In the genomic region with DNA sequence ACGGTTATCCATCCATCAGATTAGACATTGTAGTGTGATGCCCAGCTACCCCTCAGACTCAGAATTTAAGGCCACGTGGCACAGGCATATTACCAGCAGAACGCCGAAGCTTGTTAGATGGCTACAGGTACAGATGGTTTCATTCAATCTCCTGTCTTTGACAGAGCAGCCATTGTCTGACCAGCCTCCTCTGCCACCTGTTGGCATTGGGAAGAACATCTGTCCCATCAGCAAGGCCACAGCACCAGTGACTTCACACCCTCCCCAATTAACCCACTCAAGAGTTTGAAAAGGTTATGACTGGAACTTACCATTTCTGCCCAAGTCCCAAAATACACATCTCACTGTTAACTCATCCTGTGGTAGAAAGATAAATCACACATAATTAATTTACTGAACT, we compare ENCODE assay signal across 19 cellular contexts. TPM values are rescaled to one million over a fixed set of nuclear protein-coding genes. Genes with fewer than 3 reads are reported as not detected.
DNase-seq lines count a peak whose midpoint lies in the region; ATAC-seq, FAIRE-seq and TF ChIP-seq lines count a peak whose summit lies in the region.
"Had no signal": no experiment of that assay in that cellular context is flagged by ENCODE, and none has a peak within 500 bp of the region (broad histone marks: within the 10 kb centered on the region; RNA-seq: fewer than 3 reads in every experiment).

No MANE protein-coding gene starts in this region.

- H3K9ac ChIP-seq in Loucy (ENCODE audit: low read depth, low read length, poor library complexity, severe bottlenecking), result no peak overlapping the region
- no peak overlapping the region for H3K9ac ChIP-seq in GM12878 (ENCODE audit: control insufficient read depth, insufficient read depth, low read length)

- H3F3A ChIP-seq in Loucy (ENCODE audit: low read depth), result no peaks in the 10 kb centered on the region

- H3K79me2 ChIP-seq in Loucy (ENCODE audit: insufficient read depth, low read length), result no peaks in the 10 kb centered on the region
- H3K79me2 ChIP-seq in GM12878 (ENCODE audit: control insufficient read depth, insufficient read depth, low read length), result no peaks in the 10 kb centered on the region

- no peaks in the 10 kb centered on the region for H3K4me1 ChIP-seq in Loucy (ENCODE audit: insufficient read depth, low read length, poor library complexity, severe bottlenecking)
- no peaks in the 10 kb centered on the region for H3K4me1 ChIP-seq in GM12878 (ENCODE audit: control insufficient read depth, insufficient read depth, low read length)
- H3K4me1 ChIP-seq: esophagus squamous epithelium had no signal

- H3K36me3 ChIP-seq in Loucy (ENCODE audit: insufficient read depth, low read length) (no peaks in the 10 kb centered on the region), GM12878 (ENCODE audit: control insufficient read depth in 2 of 2, insufficient read depth in 2 of 2, low read length in 1 of 2) (no peaks in the 10 kb centered on the region)
- H3K36me3 ChIP-seq: esophagus squamous epithelium had no signal

- H3K9me3 ChIP-seq in Loucy (ENCODE audit: insufficient read depth, low read depth, low read length) (no peaks in the 10 kb centered on the region), GM12878 (replicated peaks; ENCODE audit: control insufficient read depth, insufficient read depth, low read length) (no peaks in the 10 kb centered on the region)
- H3K9me3 ChIP-seq: esophagus squamous epithelium had no signal

- no peak for TF ChIP-seq EP300 in GM12878 (IDR thresholded peaks at IDR 0.05; ENCODE audit: borderline replicate concordance in 1 of 2, control insufficient read depth in 1 of 2, low read depth in 2 of 2, low read length in 2 of 2)

- no peak overlapping the region for H3K27ac Mint-ChIP-seq in stimulated activated naive CD8-positive, alpha-beta T cell treated with anti-CD3 and anti-CD28 coated beads, Interleukin-15, amount 100 ng/mL, for 72 hours
- H3K27ac Mint-ChIP-seq: activated CD8-positive, alpha-beta memory T cell treated with anti-CD3 and anti-CD28 coated beads, Interleukin-2, amount 10 ng/mL, durations not matched to agents 7 days and 5 days; T-helper 1 cell treated with Interleukin-12 subunit alpha and Interleukin-12 subunit beta and Interleukin-4 antibody, amounts not matched to agents 30 μg/mL and 1 μg/mL, for 36 hours had no signal

- no peak overlapping the region for H2AFZ ChIP-seq in Loucy (ENCODE audit: low read length)
- H2AFZ ChIP-seq in GM12878 (ENCODE audit: control insufficient read depth, low read depth, low read length), result no peak overlapping the region

- RAD21 ChIA-PET in GM12878 (lab: Charles Lee; ENCODE audit: unreplicated experiment), result interaction anchor here (0.6 to 1.9 kb wide), 2 partner anchors 328 to 486 kb away, joined by 3 to 7 read pairs; no protein-coding TSS in a partner anchor

- H3K27me3 ChIP-seq in Loucy (ENCODE audit: insufficient read depth, low read length, poor library complexity, severe bottlenecking) (no peaks in the 10 kb centered on the region), GM12878 (replicated peaks in 1 of 2; ENCODE audit: control insufficient read depth in 2 of 2, insufficient read depth in 2 of 2, low read length in 1 of 2) (no peaks in the 10 kb centered on the region)
- H3K27me3 ChIP-seq: esophagus squamous epithelium had no signal

- no peaks in the 10 kb centered on the region for H3K9me2 ChIP-seq in Loucy (replicated peaks; ENCODE audit: low read depth, low read length)

- TF ChIP-seq RAD21 in GM12878 (IDR thresholded peaks at IDR 0.05; ENCODE audit: insufficient read depth, low read depth, low read length), result 0 out of 2 replicates have a peak, but pooled peaks have one; percentile 32

- ATAC-seq in stimulated activated naive CD8-positive, alpha-beta T cell treated with anti-CD3 and anti-CD28 coated beads, Interleukin-15, amount 100 ng/mL, for 72 hours, result peak; percentile 40
- no peak for ATAC-seq in stimulated activated naive CD8-positive, alpha-beta T cell treated with anti-CD3 and anti-CD28 coated beads, Interleukin-15, Interleukin-2, amounts not matched to agents 100 U/mL and 50 U/mL, for 24 hours
- ATAC-seq in GM12878, result peak; percentile 64
- ATAC-seq: activated CD8-positive, alpha-beta memory T cell treated with anti-CD3 and anti-CD28 coated beads, Interleukin-2, amount 10 ng/mL, durations not matched to agents 7 days and 5 days had no signal

- no peaks in the 10 kb centered on the region for H3K27me3 Mint-ChIP-seq in stimulated activated naive CD8-positive, alpha-beta T cell treated with anti-CD3 and anti-CD28 coated beads, Interleukin-15, amount 100 ng/mL, for 72 hours
- H3K27me3 Mint-ChIP-seq: activated CD8-positive, alpha-beta memory T cell treated with anti-CD3 and anti-CD28 coated beads, Interleukin-2, amount 10 ng/mL, durations not matched to agents 7 days and 5 days had no signal

- no peak for DNase-seq in stimulated activated naive CD8-positive, alpha-beta T cell treated with anti-CD3 and anti-CD28 coated beads, Interleukin-15, amount 100 ng/mL, for 72 hours
- DNase-seq in stimulated activated naive CD8-positive, alpha-beta T cell treated with anti-CD3 and anti-CD28 coated beads, Interleukin-15, Interleukin-2, amounts not matched to agents 100 U/mL and 50 U/mL, for 24 hours, result no peak
- no peak for DNase-seq in GM12878 (ENCODE audit: low read depth, low spot score)
- no peak for DNase-seq in NCI-H1694 (lab: John Stamatoyannopoulos, UW)
- DNase-seq in RWPE1 (ENCODE audit: low spot score), result no peak
- DNase-seq in cardiac septum (ENCODE audit: low spot score), result no peak
- DNase-seq: activated CD4-positive, CD25-positive, alpha-beta regulatory T cell; activated CD8-positive, alpha-beta memory T cell treated with anti-CD3 and anti-CD28 coated beads, Interleukin-2, amount 10 ng/mL, durations not matched to agents 7 days and 5 days; activated naive CD4-positive, alpha-beta T cell treated with Interleukin-2 at 50 U/mL for 16 hours; AML-193; dermis blood vessel endothelial cell; esophagus squamous epithelium; GOT3; head of caudate nucleus; MV-4-11; NCI-H446; retina had no signal

- BruUV-seq in GM12878 (replicated peaks; lab: Mats Ljungman, UMichigan), result no TSS peak

- no peak overlapping the region for H3K4me3 Mint-ChIP-seq in stimulated activated naive CD8-positive, alpha-beta T cell treated with anti-CD3 and anti-CD28 coated beads, Interleukin-15, amount 100 ng/mL, for 72 hours
- H3K4me3 Mint-ChIP-seq: activated CD8-positive, alpha-beta memory T cell treated with anti-CD3 and anti-CD28 coated beads, Interleukin-2, amount 10 ng/mL, durations not matched to agents 7 days and 5 days; T-helper 1 cell treated with Interleukin-12 subunit alpha and Interleukin-12 subunit beta and Interleukin-4 antibody, amounts not matched to agents 30 μg/mL and 1 μg/mL, for 36 hours had no signal

- H3K4me2 ChIP-seq in Loucy (ENCODE audit: low read depth, low read length, poor library complexity, severe bottlenecking) (no peak overlapping the region), GM12878 (ENCODE audit: control insufficient read depth, insufficient read depth) (no peak overlapping the region)

- no peak overlapping the region for H3K27ac ChIP-seq in GM12878 (ENCODE audit: control insufficient read depth, insufficient read depth)
- H3K27ac ChIP-seq in RWPE1, result no peak overlapping the region
- H3K27ac ChIP-seq: esophagus squamous epithelium had no signal

- SMC1A ChIA-PET in GM12878 (lab: Charles Lee; ENCODE audit: uncharacterized antibody, unreplicated experiment), result no interaction called here

- H3K4me3 ChIP-seq in Loucy (ENCODE audit: low read length, poor library complexity, severe bottlenecking), result no peak overlapping the region
- no peak overlapping the region for H3K4me3 ChIP-seq in GM12878
- H3K4me3 ChIP-seq: esophagus squamous epithelium had no signal

- H3K9me3 Mint-ChIP-seq in stimulated activated naive CD8-positive, alpha-beta T cell treated with anti-CD3 and anti-CD28 coated beads, Interleukin-15, amount 100 ng/mL, for 72 hours, result no peaks in the 10 kb centered on the region
- H3K9me3 Mint-ChIP-seq: T-helper 1 cell treated with Interleukin-12 subunit alpha and Interleukin-12 subunit beta and Interleukin-4 antibody, amounts not matched to agents 30 μg/mL and 1 μg/mL, for 36 hours had no signal

- intact Hi-C loops in GM12878 (cut with micrococcal nuclease; ENCODE audit: unreplicated experiment) (no loop called here), cardiac septum (cut with DNase I) (no loop called here)

- WGBS in GM12878 (ENCODE audit: insufficient coverage, insufficient replicate concordance, low lambda C conversion rate, missing lambda C conversion rate), result 63% methylated on average over 4 of the region's 4 CpGs

- no peak for FAIRE-seq in GM12878 (lab: Jason Lieb, UNC)

- CTCF ChIA-PET in GM12878 (lab: Yijun Ruan, JAX) (interaction anchor here (0.7 to 1.6 kb wide), 2 partner anchors 11 to 34 kb away, joined by 3 to 5 read pairs; no protein-coding TSS in a partner anchor), RWPE1 (lab: Yijun Ruan, JAX) (interaction anchor here (0.7 kb wide), 1 partner anchor 45 kb away, joined by 3 read pairs; no protein-coding TSS in a partner anchor)

- no peak for TF ChIP-seq POLR2A in GM12878 (IDR thresholded peaks at IDR 0.05; ENCODE audit: low read depth, low read length)

- TF ChIP-seq CTCF in Loucy (conservative IDR thresholded peaks at IDR 0.05; ENCODE audit: low read length) (peak; percentile 23; the same call in 1 of the 2 replicates), GM12878 (IDR thresholded peaks at IDR 0.05 in 2 of 3, conservative IDR thresholded peaks at IDR 0.05 in 1 of 3; ENCODE audit: control insufficient read depth in 2 of 3, extremely low read depth in 1 of 3, insufficient read depth in 1 of 3, low read depth in 3 of 3, low read length in 3 of 3) (peak; percentile 19 to 43 (median 42); a peak in 3 of 6 replicates), RWPE1 (conservative IDR thresholded peaks at IDR 0.05; ENCODE audit: low read depth) (no peak)

- H4K20me1 ChIP-seq in Loucy (ENCODE audit: insufficient read depth, low read length, poor library complexity, severe bottlenecking), result no peaks in the 10 kb centered on the region
- H4K20me1 ChIP-seq in GM12878 (ENCODE audit: control insufficient read depth, insufficient read depth), result no peaks in the 10 kb centered on the region

- POLR2A ChIA-PET in GM12878 (lab: Charles Lee) (no interaction called here), RWPE1 (lab: Yijun Ruan, JAX; ENCODE audit: low non-redundant PET) (no interaction called here)

- in situ Hi-C loops in GM12878 (cut with MboI), result loop anchor here (25.0 kb wide), 1 partner anchor 619 kb away; no protein-coding TSS in a partner anchor

- H3K4me1 Mint-ChIP-seq in stimulated activated naive CD8-positive, alpha-beta T cell treated with anti-CD3 and anti-CD28 coated beads, Interleukin-15, amount 100 ng/mL, for 72 hours, result no peaks in the 10 kb centered on the region
- H3K4me1 Mint-ChIP-seq: activated CD8-positive, alpha-beta memory T cell treated with anti-CD3 and anti-CD28 coated beads, Interleukin-2, amount 10 ng/mL, durations not matched to agents 7 days and 5 days had no signal

RNA-seq across cellular contexts. Expression of a gene that starts 22.0 kb away (rescaled TPM):
- total RNA-seq in GM12878 (2013; cell fraction: nucleolus; rRNA removed), result 95.4 and 95.7 TPM in 2 replicates
- total RNA-seq in GM12878 (2014; rRNA removed) (15.6 and 17.5 TPM in 2 replicates), GM12878 (2014; rRNA removed; fragmentation: Illumina TruSeq; extraction: Trizol) (13.1 and 15.9 TPM in 2 replicates), GM12878 (2021) (22.7 and 25.6 TPM in 2 replicates), cardiac septum (22.3 TPM)
- polyA plus RNA-seq in GM12878 (2011; ENCODE audit: low read depth), result 10.3 TPM
- polyA plus RNA-seq in GM12878 (2011; rRNA removed) (18.9 and 25.0 TPM in 2 replicates), GM12878 (2014; fragmentation: Illumina TruSeq; extraction: Trizol) (12.3 and 17.2 TPM in 2 replicates), GM12878 (2014; fragmentation: Nextera tagmentation; extraction: Ambion mirVana) (1 to 10 TPM; 1.4 to 5.3 TPM), GM12878 (2014; rRNA removed) (21.4 and 21.8 TPM in 2 replicates), GM12878 (2016; fragmentation: Nextera tagmentation; extraction: Ambion mirVana) (10 to 100 TPM; 11.8 to 13.6 TPM)
- 21.7 and 29.7 TPM in 2 replicates for polyA plus RNA-seq in GM12878 (2011; cell fraction: cytosol; rRNA removed)
- 195 and 255 TPM in 2 replicates for polyA plus RNA-seq in GM12878 (2011; cell fraction: nucleus; rRNA removed)
- polyA plus RNA-seq in GM12878 (2012), result 14.8 and 19.0 TPM in 2 replicates
- polyA minus RNA-seq in GM12878 (2011; rRNA and poly(A)+ RNA removed), result 33.9 and 47.1 TPM in 2 replicates
- polyA minus RNA-seq in GM12878 (2011; cell fraction: cytosol; rRNA and poly(A)+ RNA removed), result 11.2 and 16.4 TPM in 2 replicates
- polyA minus RNA-seq in GM12878 (2011; cell fraction: nucleus; rRNA and poly(A)+ RNA removed), result 61.9 and 83.0 TPM in 2 replicates
